Comparison of ENCODE assay signal across 24 cellular contexts in genomic region chr1:53024117-53024516, GRCh38. TPM values are rescaled to one million over a fixed set of nuclear protein-coding genes. Genes with fewer than 3 reads are reported as not detected.
"Had no signal": no experiment of that assay in that cellular context is flagged by ENCODE, and none has a peak within 500 bp of the region (broad histone marks: within the 10 kb centered on the region; RNA-seq: fewer than 3 reads in every experiment).

No MANE protein-coding gene starts in this region.

- H3K27me3 ChIP-seq: heart left ventricle, pancreas, right atrium auricular region, tibial artery had no signal

- H3K36me3 ChIP-seq: right atrium auricular region had no signal

- H3K27me3 Mint-ChIP-seq: brain; dendritic cell treated with granulocyte-macrophage colony-stimulating factor and Interleukin-4, amounts not matched to agents 40 ng/mL and 50 ng/mL, for 4 days; stimulated activated naive CD8-positive, alpha-beta T cell treated with anti-CD3 and anti-CD28 coated beads, Interleukin-15, Interleukin-2, amounts not matched to agents 100 ng/mL and 50 ng/mL, for 24 hours; T-cell had no signal

- H3K9me3 ChIP-seq: heart left ventricle, lower lobe of right lung, mucosa of descending colon, pancreas, psoas muscle, right atrium auricular region, tibial artery had no signal

- H3K27ac Mint-ChIP-seq: activated T-helper 1 cell treated with anti-CD3 and anti-CD28 coated beads, Interleukin-12 subunit alpha, Interleukin-12 subunit beta, Interleukin-2, Interleukin-4 antibody, amounts not matched to agents 30 ng/mL and 10 ng/mL and 1 ng/mL, durations not matched to agents 14 hours and 24 hours and 36 hours; brain; dendritic cell treated with granulocyte-macrophage colony-stimulating factor and Interleukin-4, amounts not matched to agents 40 ng/mL and 50 ng/mL, for 4 days; nephron progenitor cell; stimulated activated naive CD8-positive, alpha-beta T cell treated with anti-CD3 and anti-CD28 coated beads, Interleukin-15, Interleukin-2, amounts not matched to agents 100 ng/mL and 50 ng/mL, for 24 hours; T-cell; T-helper 2 cell treated with Interferon-gamma antibody and Interleukin-4, amounts not matched to agents 5 μg/mL and 100 μg/mL, for 36 hours had no signal

- H3K27ac ChIP-seq: pancreas, psoas muscle, tibial artery, WERI-Rb-1 had no signal

- DNase-seq: activated CD4-positive, alpha-beta T cell treated with anti-CD3 and anti-CD28 coated beads, Interleukin-2, amount 50 U/mL, for 4 hours; activated gamma-delta T cell; aorta; effector CD4-positive, alpha-beta T cell; heart left ventricle; islet precursor cell; left colon; lower lobe of right lung; mesendoderm; mucosa of descending colon; nephron progenitor cell; pancreas; psoas muscle; stimulated activated CD4-positive, alpha-beta T cell treated with anti-CD3 and anti-CD28 coated beads, Interleukin-12 subunit alpha, Interleukin-12 subunit beta, amount 100 ng/mL, for 4 hours; stimulated activated CD4-positive, alpha-beta T cell treated with anti-CD3 and anti-CD28 coated beads, Interleukin-4, amount 100 ng/mL, for 4 hours; T-cell; tibial artery; WERI-Rb-1 had no signal

- H3K9me3 Mint-ChIP-seq: activated T-helper 1 cell treated with anti-CD3 and anti-CD28 coated beads, Interleukin-12 subunit alpha, Interleukin-12 subunit beta, Interleukin-2, Interleukin-4 antibody, amounts not matched to agents 30 ng/mL and 10 ng/mL and 1 ng/mL, durations not matched to agents 14 hours and 24 hours and 36 hours; brain; dendritic cell treated with granulocyte-macrophage colony-stimulating factor and Interleukin-4, amounts not matched to agents 40 ng/mL and 50 ng/mL, for 4 days; nephron progenitor cell; stimulated activated naive CD8-positive, alpha-beta T cell treated with anti-CD3 and anti-CD28 coated beads, Interleukin-15, Interleukin-2, amounts not matched to agents 100 ng/mL and 50 ng/mL, for 24 hours; T-cell; T-helper 2 cell treated with Interferon-gamma antibody and Interleukin-4, amounts not matched to agents 5 μg/mL and 100 μg/mL, for 36 hours had no signal

- H3K4me1 ChIP-seq: psoas muscle had no signal

- H3K4me1 Mint-ChIP-seq: brain, nephron progenitor cell had no signal

- H3K4me3 ChIP-seq: heart left ventricle, lower lobe of right lung, mucosa of descending colon, pancreas, psoas muscle, right atrium auricular region, tibial artery had no signal

- ATAC-seq: left colon, mucosa of descending colon, pancreas, T-cell had no signal

- H3K4me3 Mint-ChIP-seq: activated T-helper 1 cell treated with anti-CD3 and anti-CD28 coated beads, Interleukin-12 subunit alpha, Interleukin-12 subunit beta, Interleukin-2, Interleukin-4 antibody, amounts not matched to agents 30 ng/mL and 10 ng/mL and 1 ng/mL, durations not matched to agents 14 hours and 24 hours and 36 hours; brain; dendritic cell treated with granulocyte-macrophage colony-stimulating factor and Interleukin-4, amounts not matched to agents 40 ng/mL and 50 ng/mL, for 4 days; nephron progenitor cell; stimulated activated naive CD8-positive, alpha-beta T cell treated with anti-CD3 and anti-CD28 coated beads, Interleukin-15, Interleukin-2, amounts not matched to agents 100 ng/mL and 50 ng/mL, for 24 hours; T-cell; T-helper 2 cell treated with Interferon-gamma antibody and Interleukin-4, amounts not matched to agents 5 μg/mL and 100 μg/mL, for 36 hours had no signal

RNA-seq across cellular contexts. Expression of gene PODN, which starts 37.9 kb away (rescaled TPM):
- total RNA-seq: activated T-helper 1 cell treated with anti-CD3 and anti-CD28 coated beads, Interleukin-12 subunit alpha, Interleukin-12 subunit beta, Interleukin-2, Interleukin-4 antibody, amounts not matched to agents 30 ng/mL and 10 ng/mL and 1 ng/mL, durations not matched to agents 14 hours and 24 hours and 36 hours had no signal
